31 cellular contexts compared by ENCODE assay signal in genomic region chrX:140501321-140501720, GRCh38. TPM values are rescaled to one million over a fixed set of nuclear protein-coding genes. Genes with fewer than 3 reads are reported as not detected.
DNase-seq lines count a peak whose midpoint lies in the region; ATAC-seq and TF ChIP-seq lines count a peak whose summit lies in the region.
"Had no signal": no experiment of that assay in that cellular context is flagged by ENCODE, and none has a peak within 500 bp of the region (broad histone marks: within the 10 kb centered on the region; RNA-seq: fewer than 3 reads in every experiment).

No MANE protein-coding gene starts in this region.

- H3K4me3 Mint-ChIP-seq in endodermal cell (peak overlapping the region; percentile 61), neural crest cell (peak overlapping the region; percentile 97)

- H3K27me3 Mint-ChIP-seq in endodermal cell (ENCODE audit: insufficient read depth): peaks cover 96% of the 10 kb centered on the region
- H3K27me3 Mint-ChIP-seq in neural crest cell (ENCODE audit: low read depth): peaks cover 77% of the 10 kb centered on the region

- H3K9ac ChIP-seq in ES-I3 (ENCODE audit: low read depth, low read length) (peak overlapping the region; percentile 25; the same call in 1 of the 2 replicates), HUES64 (ENCODE audit: low read depth, low read length) (no peak overlapping the region), endodermal cell (ENCODE audit: extremely low read depth, low read length, poor library complexity, severe bottlenecking) (no peak overlapping the region)

- intact Hi-C loops in prostate gland (cut with DNase I) (no loop called here), Right ventricle myocardium inferior (cut with DNase I) (loop anchor here (10.0 kb wide), 1 partner anchor 447 kb away; no protein-coding TSS in a partner anchor)

- H3K9me3 Mint-ChIP-seq in endodermal cell: no peaks in the 10 kb centered on the region
- H3K9me3 Mint-ChIP-seq in neural crest cell: no peaks in the 10 kb centered on the region

- DNase-seq in endodermal cell: peak; percentile 71
- DNase-seq in neural crest cell (ENCODE audit: low read depth, low spot score): no peak
- DNase-seq in NCI-H2196 treated with DMSO at 0.1 percent for 48 hours (lab: John Stamatoyannopoulos, UW; ENCODE audit: unreplicated experiment): no peak
- DNase-seq in prostate gland (ENCODE audit: low spot score): no peak
- DNase-seq in Right ventricle myocardium inferior (ENCODE audit: missing footprints): no peak
- DNase-seq: 8988T; ACHN; BE2C; CD8-positive, alpha-beta memory T cell; DMS 273 treated with DMSO at 0.1 percent for 48 hours; DMS79 treated with DMSO at 0.1 percent for 48 hours; GOT3; KBM-7; MV-4-11; NCI-H1105; NCI-H1436 treated with DMSO at 0.1 percent for 48 hours; NCI-H187 treated with DMSO at 0.1 percent for 48 hours; NCI-H446 treated with DMSO at 0.1 percent for 48 hours; NCI-H526; NK-92 treated with Interleukin-12 subunit alpha and Interleukin-12 subunit beta, amount 100 ng/mL, for 24 hours; PC-3; Right ventricle myocardium superior had no signal

- ATAC-seq in Right ventricle myocardium inferior: no peak
- ATAC-seq in GM21723 (IDR thresholded peaks at IDR 0.05; ENCODE audit: unreplicated experiment): no peak
- ATAC-seq: PC-3 had no signal

- no peak for TF ChIP-seq POLR2A in prostate gland (IDR thresholded peaks at IDR 0.05)

- WGBS in HUES64: 1% methylated on average over 9 of the region's 13 CpGs
- WGBS in endodermal cell (ENCODE audit: insufficient coverage in 1 of 2, insufficient read length in 1 of 2), 2 experiments: 15% methylated on average over 4 of the region's 13 CpGs; no CpG with 5 or more reads in 1 of the 2 experiments
- WGBS in prostate gland: 4% methylated on average over 11 of the region's 13 CpGs

- H3K4me1 Mint-ChIP-seq in endodermal cell (peaks cover 39% of the 10 kb centered on the region), neural crest cell (peaks cover 48% of the 10 kb centered on the region)

- no peaks in the 10 kb centered on the region for H3K36me3 Mint-ChIP-seq in endodermal cell (ENCODE audit: low read depth)
- peaks cover 17% of the 10 kb centered on the region for H3K36me3 Mint-ChIP-seq in neural crest cell (ENCODE audit: low read depth)
- H3K36me3 Mint-ChIP-seq: CD8-positive, alpha-beta memory T cell had no signal

- H3K4me3 ChIP-seq in HUES64 (ENCODE audit: low read length) (peak overlapping the region; percentile 43), endodermal cell (ENCODE audit: low read length) (no peak overlapping the region), prostate gland (no peak overlapping the region)
- H3K4me3 ChIP-seq: SJSA1 had no signal

- no peak overlapping the region for H3K27ac Mint-ChIP-seq in endodermal cell
- H3K27ac Mint-ChIP-seq in neural crest cell (ENCODE audit: unreplicated experiment): peak overlapping the region; percentile 43
- H3K27ac Mint-ChIP-seq: CD8-positive, alpha-beta memory T cell had no signal

- H3K27ac ChIP-seq in HUES64 (ENCODE audit: low read depth, low read length): no peak overlapping the region
- no peak overlapping the region for H3K27ac ChIP-seq in endodermal cell (ENCODE audit: low read depth, low read length)
- H3K27ac ChIP-seq in prostate gland: no peak overlapping the region
- H3K27ac ChIP-seq: SJSA1 had no signal

- TF ChIP-seq CTCF in endodermal cell (conservative IDR thresholded peaks at IDR 0.05) (no peak), neural crest cell (conservative IDR thresholded peaks at IDR 0.05) (no peak), prostate gland (IDR thresholded peaks at IDR 0.05) (no peak)

- H3K9me3 ChIP-seq in ES-I3 (ENCODE audit: control insufficient read depth, insufficient read depth, low read length): no peaks in the 10 kb centered on the region
- no peaks in the 10 kb centered on the region for H3K9me3 ChIP-seq in HUES64 (ENCODE audit: insufficient read depth, low read depth, low read length)
- H3K9me3 ChIP-seq in endodermal cell (ENCODE audit: control insufficient read depth, low read length): no peaks in the 10 kb centered on the region
- H3K9me3 ChIP-seq in prostate gland: no peaks in the 10 kb centered on the region
- H3K9me3 ChIP-seq: BE2C, SJSA1 had no signal

- H3K36me3 ChIP-seq in ES-I3 (ENCODE audit: insufficient read depth, low read length) (no peaks in the 10 kb centered on the region), HUES64 (ENCODE audit: insufficient read depth, low read length) (no peaks in the 10 kb centered on the region), endodermal cell (ENCODE audit: control insufficient read depth, insufficient read depth, low read length) (no peaks in the 10 kb centered on the region), prostate gland (no peaks in the 10 kb centered on the region)
- H3K36me3 ChIP-seq: BE2C, SJSA1 had no signal

- peaks cover 72% of the 10 kb centered on the region for H3K27me3 ChIP-seq in HUES64 (ENCODE audit: insufficient read depth, low read length)
- H3K27me3 ChIP-seq in endodermal cell (ENCODE audit: control insufficient read depth, insufficient read depth, low read length, poor library complexity, severe bottlenecking): peaks cover 95% of the 10 kb centered on the region
- H3K27me3 ChIP-seq in prostate gland (replicated peaks; ENCODE audit: insufficient read depth): no peaks in the 10 kb centered on the region

- H3K4me1 ChIP-seq in ES-I3 (ENCODE audit: insufficient read depth, low read length) (peaks cover 14% of the 10 kb centered on the region; the same call in 1 of the 2 replicates), HUES64 (ENCODE audit: insufficient read depth, low read length) (peaks cover 8% of the 10 kb centered on the region; the same call in 1 of the 2 replicates), endodermal cell (ENCODE audit: control insufficient read depth, insufficient read depth, low read length) (no peaks in the 10 kb centered on the region), prostate gland (replicated peaks) (no peaks in the 10 kb centered on the region)
- H3K4me1 ChIP-seq: BE2C had no signal

RNA-seq across cellular contexts. Expression of gene SOX3, which starts 3.5 kb away (rescaled TPM):
- polyA plus RNA-seq in HUES64 (2013, experiment 1 of 2): 14.1 TPM
- 20.2 TPM for polyA plus RNA-seq in HUES64 (2013, experiment 2 of 2)
- total RNA-seq in endodermal cell (1 to 10 TPM in 1 of 2 donors, under 1 TPM in 1; 0.27 to 2.0 TPM), neural crest cell (201 and 205 TPM in 2 replicates), prostate gland (10 to 100 TPM in 1 of 2 donors, not detected in 1; 10.5 TPM), Right ventricle myocardium inferior (not detected)
- polyA plus RNA-seq in endodermal cell (2013, experiment 1 of 2): 29.3 TPM
- polyA plus RNA-seq in endodermal cell (2013, experiment 2 of 2): 18.7 TPM
- total RNA-seq: CD8-positive, alpha-beta memory T cell; HT-29; LHCN-M2; MCF 10A; PC-3; Right ventricle myocardium superior; RPMI7951; SJSA1 had no signal
- polyA plus RNA-seq: CD14-positive monocyte; CD8-positive, alpha-beta memory T cell had no signal

Comparison
In these comparisons a context has a peak if more than half of its experiments do, and no peak if none do; other contexts are left out.
1. RNA of gene SOX3, which starts 3.5 kb away (total RNA-seq): 201 to 205 TPM in neural crest cell; 10.5 TPM in prostate gland, 0.27 to 2.0 TPM in endodermal cell and not detected in Right ventricle myocardium inferior (single experiment); every median in the first group is over 10 times any median in the second.